Comparison of ENCODE assay signal across 11 cellular contexts in genomic region chr12:53756300-53757094, GRCh38. TPM values are rescaled to one million over a fixed set of nuclear protein-coding genes. Genes with fewer than 3 reads are reported as not detected.
DNase-seq lines count a peak whose midpoint lies in the region; ATAC-seq and TF ChIP-seq lines count a peak whose summit lies in the region.
"Had no signal": no experiment of that assay in that cellular context is flagged by ENCODE, and none has a peak within 500 bp of the region (broad histone marks: within the 10 kb centered on the region; RNA-seq: fewer than 3 reads in every experiment).

No MANE protein-coding gene starts in this region.

- H3K36me3 Mint-ChIP-seq in neural progenitor cell = no peaks in the 10 kb centered on the region

- peak overlapping the region; percentile 78 for H2AFZ ChIP-seq in neural progenitor cell (replicated peaks)

- TF ChIP-seq CTCF in GM12875 (IDR thresholded peaks at IDR 0.05; ENCODE audit: borderline replicate concordance, insufficient read depth, low read depth, low read length) (no peak), neural progenitor cell (IDR thresholded peaks at IDR 0.05) (no peak), heart right ventricle (IDR thresholded peaks at IDR 0.05) (no peak)

- H4K20me1 ChIP-seq in neural progenitor cell (ENCODE audit: low read depth) = no peaks in the 10 kb centered on the region

- no peaks in the 10 kb centered on the region for H3K79me2 ChIP-seq in neural progenitor cell (ENCODE audit: low read depth)

- peaks cover 36% of the 10 kb centered on the region for H3K4me1 Mint-ChIP-seq in neural progenitor cell

- H3K27ac Mint-ChIP-seq in neural progenitor cell = peak overlapping the region; percentile 83
- H3K27ac Mint-ChIP-seq: activated CD4-positive, alpha-beta T cell treated with anti-CD3 and anti-CD28 coated beads, Interleukin-2, amount 10 ng/mL, durations not matched to agents 7 days and 5 days had no signal

- in situ Hi-C loops in KBM-7 (cut with MboI; ENCODE audit: low pct_unique_long_range_greater_than_20kb, low sequenced_read_pairs) = no loop called here

- no peaks in the 10 kb centered on the region for H3K36me3 ChIP-seq in neural progenitor cell
- no peaks in the 10 kb centered on the region for H3K36me3 ChIP-seq in heart right ventricle
- H3K36me3 ChIP-seq: Peyer's patch had no signal

- H3K9me3 ChIP-seq in neural progenitor cell (ENCODE audit: low read depth) (no peaks in the 10 kb centered on the region), heart right ventricle (no peaks in the 10 kb centered on the region)
- H3K9me3 ChIP-seq: Peyer's patch had no signal

- peak overlapping the region; percentile 38 for H3K4me3 ChIP-seq in GM12875 (ENCODE audit: low read depth, low read length)
- peak overlapping the region; percentile 41 for H3K4me3 ChIP-seq in neural progenitor cell
- H3K4me3 ChIP-seq in heart right ventricle = no peak overlapping the region

- H3K27me3 ChIP-seq in neural progenitor cell = peaks cover 93% of the 10 kb centered on the region
- H3K27me3 ChIP-seq in heart right ventricle = peaks cover 0 to 82% (median 35%) of the 10 kb centered on the region in 7 donors

- H3K4me3 Mint-ChIP-seq in neural progenitor cell = peak overlapping the region; percentile 54

- H3K27ac ChIP-seq in neural progenitor cell = no peak overlapping the region
- H3K27ac ChIP-seq in heart right ventricle = peak overlapping the region in 1 of 10 donors; percentile 56

- H3K4me1 ChIP-seq in neural progenitor cell = peaks cover 60% of the 10 kb centered on the region
- H3K4me1 ChIP-seq in heart right ventricle = peaks cover 0 to 36% (median 14%) of the 10 kb centered on the region in 9 donors

- WGBS in heart right ventricle, 2 donors = 86 to 88% methylated on average over 5 of the region's 5 CpGs

- intact Hi-C loops in heart right ventricle (cut with DNase I) = no loop called here

- H3F3A ChIP-seq in neural progenitor cell (ENCODE audit: low read depth) = peaks cover 27% of the 10 kb centered on the region

- DNase-seq in KBM-7 = peak; percentile 71
- peak; percentile 54 for DNase-seq in dermis blood vessel endothelial cell
- DNase-seq in neural progenitor cell (ENCODE audit: low spot score) = peak; percentile 55
- DNase-seq in heart right ventricle = no peak
- no peak for DNase-seq in iPS-NIHi11 (ENCODE audit: low spot score)
- DNase-seq in NCI-H2196 treated with DMSO at 0.1 percent for 48 hours (lab: John Stamatoyannopoulos, UW; ENCODE audit: unreplicated experiment) = no peak

- H3K9ac ChIP-seq in neural progenitor cell = no peak overlapping the region

- peak overlapping the region; percentile 85 for H3K4me2 ChIP-seq in neural progenitor cell

- ATAC-seq in heart right ventricle = no peak
- no peak for ATAC-seq in HG03135 (IDR thresholded peaks at IDR 0.05; ENCODE audit: unreplicated experiment)

- peaks cover 13% of the 10 kb centered on the region for H3K27me3 Mint-ChIP-seq in neural progenitor cell (ENCODE audit: insufficient read depth, low read depth)

- H3K9me3 Mint-ChIP-seq in neural progenitor cell = no peaks in the 10 kb centered on the region
- H3K9me3 Mint-ChIP-seq: activated CD4-positive, alpha-beta T cell treated with anti-CD3 and anti-CD28 coated beads, Interleukin-2, amount 10 ng/mL, durations not matched to agents 7 days and 5 days had no signal

RNA-seq across cellular contexts. Expression of gene CISTR, which starts 4.7 kb away (rescaled TPM):
- total RNA-seq in dermis blood vessel endothelial cell (not detected in 2 replicates), neural progenitor cell (ENCODE audit: low replicate concordance) (not detected in 2 replicates), heart right ventricle (1 to 10 TPM in 8 of 10 donors, under 1 TPM in 1, not detected in 1; 0.80 to 3.6 (median 2.9) TPM)
- polyA plus RNA-seq in heart right ventricle = 1 to 10 TPM in 1 of 2 donors, under 1 TPM in 1; 0.16 to 1.7 TPM
- total RNA-seq: activated CD4-positive, alpha-beta T cell treated with anti-CD3 and anti-CD28 coated beads, Interleukin-2, amount 10 ng/mL, durations not matched to agents 7 days and 5 days; Peyer's patch; posterior vena cava had no signal

RNA-seq across cellular contexts. Expression of gene CALCOCO1, which starts 29.2 kb away (rescaled TPM):
- total RNA-seq in dermis blood vessel endothelial cell (87.6 and 98.4 TPM in 2 replicates), neural progenitor cell (ENCODE audit: low replicate concordance) (25.3 and 46.0 TPM in 2 replicates), heart right ventricle (100 to 1,000 TPM; 183 to 264 (median 199) TPM)
- polyA plus RNA-seq in heart right ventricle = 100 to 1,000 TPM; 105 to 128 TPM

Comparison
In these comparisons a context has a peak if more than half of its experiments do, and no peak if none do; other contexts are left out.
1. H3K4me3 ChIP-seq: peak in GM12875 (single experiment) and neural progenitor cell (single experiment); none in heart right ventricle (0 of 10).
2. DNase-seq: peak in KBM-7 (single experiment), dermis blood vessel endothelial cell (single experiment) and neural progenitor cell (single experiment); none in heart right ventricle (0 of 2), iPS-NIHi11 (single experiment) and NCI-H2196 treated with DMSO at 0.1 percent for 48 hours (single experiment).